In genomic region chr10:2202401-2202800, GRCh38 we compare ENCODE assay signal across 27 cellular contexts.
A peak's percentile ranks its signal among the peaks of the same experiment; 100 is the strongest.
DNase-seq lines count a peak whose midpoint lies in the region; ATAC-seq, FAIRE-seq and TF ChIP-seq lines count a peak whose summit lies in the region.
"Had no signal": no experiment of that assay in that cellular context is flagged by ENCODE, and none has a peak within 500 bp of the region (broad histone marks: within the 10 kb centered on the region; RNA-seq: fewer than 3 reads in every experiment).

No MANE protein-coding gene starts in this region.

- H3K27me3 Mint-ChIP-seq in activated naive CD8-positive, alpha-beta T cell treated with anti-CD3 and anti-CD28 coated beads for 36 hours = no peaks in the 10 kb centered on the region
- H3K27me3 Mint-ChIP-seq: activated naive CD8-positive, alpha-beta T cell; effector memory CD8-positive, alpha-beta T cell; memory B cell had no signal

- H3K9me3 ChIP-seq in HUES48 (ENCODE audit: control insufficient read depth, insufficient read depth, low read length) = peaks cover 14% of the 10 kb centered on the region
- peaks cover 11% of the 10 kb centered on the region for H3K9me3 ChIP-seq in iPS-20b (ENCODE audit: insufficient read depth, low read depth, low read length)

- DNase-seq in bronchial epithelial cell (ENCODE audit: low read depth) (peak; percentile 66), renal cortical epithelial cell (ENCODE audit: low read depth) (peak; percentile 76), NCI-H1105 (lab: John Stamatoyannopoulos, UW) (no peak)
- no peak for DNase-seq in activated effector memory CD4-positive, alpha-beta T cell treated with Interleukin-2 at 50 U/mL for 16 hours
- no peak for DNase-seq in activated naive CD8-positive, alpha-beta T cell treated with anti-CD3 and anti-CD28 coated beads for 36 hours
- DNase-seq: activated CD4-positive, alpha-beta T cell treated with anti-CD3 and anti-CD28 coated beads for 36 hours; CD4-positive, CD25-positive, alpha-beta regulatory T cell; DMS53; effector memory CD8-positive, alpha-beta T cell; heart left ventricle; kidney; naive thymus-derived CD8-positive, alpha-beta T cell; NCI-H1930; NCI-H510A; posterior cingulate gyrus; SHP77; stimulated activated CD4-positive, alpha-beta T cell treated with anti-CD3 and anti-CD28 coated beads, Interleukin-2, amount 100 ng/mL, for 24 hours; stimulated activated naive CD4-positive, alpha-beta T cell treated with Interleukin-2 at 50 U/mL for 16 hours had no signal

- H3K4me3 ChIP-seq in HUES48 (ENCODE audit: low read depth, low read length) = no peak overlapping the region; the same call in 1 of the 2 replicates
- no peak overlapping the region for H3K4me3 ChIP-seq in bronchial epithelial cell (ENCODE audit: low read depth, low read length)
- H3K4me3 ChIP-seq in iPS-20b (ENCODE audit: low read length) = peak overlapping the region; percentile 7; the same call in 1 of the 2 replicates
- H3K4me3 ChIP-seq: heart left ventricle had no signal

- H3K4me1 ChIP-seq in HUES48 (ENCODE audit: control insufficient read depth, insufficient read depth, low read length) (peaks cover 32% of the 10 kb centered on the region), iPS-20b (ENCODE audit: insufficient read depth, low read length) (peaks cover 16% of the 10 kb centered on the region)
- H3K4me1 ChIP-seq: heart left ventricle had no signal

- H3K36me3 ChIP-seq in HUES48 (ENCODE audit: control insufficient read depth, insufficient read depth, low read length) (no peaks in the 10 kb centered on the region), bronchial epithelial cell (ENCODE audit: control insufficient read depth, insufficient read depth, low read length) (no peaks in the 10 kb centered on the region), iPS-20b (ENCODE audit: insufficient read depth, low read depth, low read length) (peaks cover 5% of the 10 kb centered on the region; the same call in 1 of the 2 replicates)
- H3K36me3 ChIP-seq: heart left ventricle had no signal

- H3K9me3 Mint-ChIP-seq in activated naive CD8-positive, alpha-beta T cell treated with anti-CD3 and anti-CD28 coated beads for 36 hours = peaks cover 4% of the 10 kb centered on the region

- TF ChIP-seq CTCF in bronchial epithelial cell (IDR thresholded peaks at IDR 0.05; ENCODE audit: insufficient read depth, low read length, severe bottlenecking) = no peak

- H3K9ac ChIP-seq in HUES48 (ENCODE audit: low read depth, low read length) = peak overlapping the region; percentile 45; the same call in 1 of the 2 replicates
- H3K9ac ChIP-seq in iPS-20b (ENCODE audit: low read depth, low read length) = peak overlapping the region; percentile 70; the same call in 1 of the 2 replicates
- H3K9ac ChIP-seq: KMS-11 had no signal

- no peaks in the 10 kb centered on the region for H3K36me3 Mint-ChIP-seq in activated naive CD8-positive, alpha-beta T cell treated with anti-CD3 and anti-CD28 coated beads for 36 hours
- H3K36me3 Mint-ChIP-seq: CD4-positive, CD25-positive, alpha-beta regulatory T cell; memory B cell; naive thymus-derived CD8-positive, alpha-beta T cell had no signal

- H3K4me3 Mint-ChIP-seq in activated naive CD8-positive, alpha-beta T cell treated with anti-CD3 and anti-CD28 coated beads for 36 hours = no peak overlapping the region
- H3K4me3 Mint-ChIP-seq: activated CD4-positive, alpha-beta T cell treated with anti-CD3 and anti-CD28 coated beads for 36 hours; activated naive CD8-positive, alpha-beta T cell; CD4-positive, CD25-positive, alpha-beta regulatory T cell; effector memory CD8-positive, alpha-beta T cell; memory B cell; naive thymus-derived CD8-positive, alpha-beta T cell had no signal

- H3K27me3 ChIP-seq in HUES48 (ENCODE audit: control insufficient read depth, insufficient read depth, low read length) (no peaks in the 10 kb centered on the region), bronchial epithelial cell (ENCODE audit: control insufficient read depth, insufficient read depth, low read length) (no peaks in the 10 kb centered on the region), iPS-20b (ENCODE audit: insufficient read depth, low read length) (no peaks in the 10 kb centered on the region)

- no peak overlapping the region for H3K27ac Mint-ChIP-seq in activated naive CD8-positive, alpha-beta T cell treated with anti-CD3 and anti-CD28 coated beads for 36 hours
- H3K27ac Mint-ChIP-seq: activated CD4-positive, alpha-beta T cell treated with anti-CD3 and anti-CD28 coated beads for 36 hours; activated naive CD8-positive, alpha-beta T cell; CD4-positive, CD25-positive, alpha-beta regulatory T cell; effector memory CD8-positive, alpha-beta T cell; memory B cell; naive thymus-derived CD8-positive, alpha-beta T cell had no signal

- no peak for FAIRE-seq in bronchial epithelial cell (lab: Jason Lieb, UNC)
- FAIRE-seq: GM12892, H54, kidney, TTC549 had no signal

- H3K27ac ChIP-seq in HUES48 (ENCODE audit: low read depth, low read length) (peak overlapping the region; percentile 92), iPS-20b (ENCODE audit: low read length) (peak overlapping the region; percentile 54)
- H3K27ac ChIP-seq: heart left ventricle, KMS-11 had no signal

- no peak for ATAC-seq in HG03025 (IDR thresholded peaks at IDR 0.05; ENCODE audit: low FRiP score, unreplicated experiment)
- ATAC-seq: activated CD4-positive, alpha-beta T cell treated with anti-CD3 and anti-CD28 coated beads for 36 hours; effector memory CD8-positive, alpha-beta T cell; heart left ventricle; naive thymus-derived CD8-positive, alpha-beta T cell had no signal

- H3K4me1 Mint-ChIP-seq in activated naive CD8-positive, alpha-beta T cell treated with anti-CD3 and anti-CD28 coated beads for 36 hours = no peaks in the 10 kb centered on the region
- H3K4me1 Mint-ChIP-seq: activated CD4-positive, alpha-beta T cell treated with anti-CD3 and anti-CD28 coated beads for 36 hours; CD4-positive, CD25-positive, alpha-beta regulatory T cell; memory B cell; naive thymus-derived CD8-positive, alpha-beta T cell had no signal

Comparison
In these comparisons a context has a peak if more than half of its experiments do, and no peak if none do; other contexts are left out.
1. DNase-seq: peak in bronchial epithelial cell (single experiment) and renal cortical epithelial cell (single experiment); none in activated effector memory CD4-positive, alpha-beta T cell treated with Interleukin-2 at 50 U/mL for 16 hours (single experiment), NCI-H1105 (single experiment) and activated naive CD8-positive, alpha-beta T cell treated with anti-CD3 and anti-CD28 coated beads for 36 hours (single experiment).